ENCODE assay signal across 28 cellular contexts in the genomic region with DNA sequence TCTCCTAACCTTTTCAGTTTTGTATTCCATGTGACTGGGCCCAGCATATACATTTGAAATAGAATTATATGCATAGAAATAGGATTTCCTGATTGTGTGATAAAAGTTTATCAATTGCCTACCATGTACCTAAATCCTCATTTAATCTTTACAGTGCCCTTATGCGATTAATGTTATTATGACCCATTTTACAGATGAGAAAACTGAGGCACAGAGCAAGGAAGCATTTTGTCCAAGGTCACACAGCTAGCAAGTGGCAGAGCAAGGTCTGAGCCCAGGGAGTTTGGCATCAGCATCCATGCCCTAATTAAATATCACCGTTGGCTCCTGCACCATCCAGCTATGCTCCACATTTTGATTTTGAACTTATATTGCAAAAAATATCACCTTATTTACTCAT. TPM values are rescaled to one million over a fixed set of nuclear protein-coding genes. Genes with fewer than 3 reads are reported as not detected.
"Had no signal": no experiment of that assay in that cellular context is flagged by ENCODE, and none has a peak within 500 bp of the region (broad histone marks: within the 10 kb centered on the region; RNA-seq: fewer than 3 reads in every experiment).

No MANE protein-coding gene starts in this region.

- DNase-seq: stimulated activated CD4-positive, alpha-beta T cell treated with anti-CD3 and anti-CD28 coated beads, Interleukin-2, amount 100 ng/mL, for 48 hours; stimulated activated CD4-positive, alpha-beta T cell treated with anti-CD3 and anti-CD28 coated beads, Interleukin-4, amount 100 ng/mL, for 1 hour; stimulated activated CD4-positive, alpha-beta T cell treated with anti-CD3 and anti-CD28 coated beads, Interleukin-4, amount 100 ng/mL, for 24 hours; stimulated activated CD4-positive, alpha-beta T cell treated with anti-CD3 and anti-CD28 coated beads, Interleukin-4, amount 100 ng/mL, for 4 hours; stimulated activated CD8-positive, alpha-beta memory T cell treated with anti-CD3 and anti-CD28 coated beads, Interleukin-4, amount 100 ng/mL, for 48 hours; stimulated activated naive B cell treated with anti-CD40 and anti-IgM and Interleukin-4, amounts not matched to agents 10 μg/mL and 1 μg/mL and 100 μg/mL, for 72 hours; stimulated activated naive CD4-positive, alpha-beta T cell; stimulated activated naive CD4-positive, alpha-beta T cell treated with Interleukin-2 at 50 U/mL for 16 hours; stimulated activated naive CD8-positive, alpha-beta T cell treated with anti-CD3 and anti-CD28 coated beads, Interleukin-15, amount 100 ng/mL, for 72 hours; stimulated activated naive CD8-positive, alpha-beta T cell treated with anti-CD3 and anti-CD28 coated beads, Interleukin-15, Interleukin-2, amounts not matched to agents 100 U/mL and 50 U/mL, for 24 hours; stomach; substantia nigra; testis; thyroid gland; tibial artery; transverse colon; upper lobe of left lung; upper lobe of right lung; uterus had no signal

- H3K4me1 ChIP-seq: stomach, testis, tibial artery, tibial nerve, transverse colon, upper lobe of right lung, uterus, vagina had no signal

- FAIRE-seq: urothelium cell line had no signal

- H3K9me3 ChIP-seq: suprapubic skin, testis, thoracic aorta, thyroid gland, tibial artery, transverse colon, upper lobe of left lung, upper lobe of right lung, uterus, vagina had no signal

- H3K27me3 ChIP-seq: stomach, suprapubic skin, testis, thyroid gland, tibial artery, tibial nerve, transverse colon, upper lobe of left lung, upper lobe of right lung, uterus, vagina had no signal

- ATAC-seq: stimulated activated memory B cell treated with anti-CD40 and anti-IgM and Interleukin-4, amounts not matched to agents 10 μg/mL and 1 μg/mL and 100 μg/mL, for 72 hours; stimulated activated naive B cell treated with anti-CD40 and anti-IgM and Interleukin-4, amounts not matched to agents 10 μg/mL and 1 μg/mL and 100 μg/mL, for 72 hours; stimulated activated naive CD8-positive, alpha-beta T cell treated with anti-CD3 and anti-CD28 coated beads, Interleukin-15, amount 100 ng/mL, for 72 hours; stimulated activated naive CD8-positive, alpha-beta T cell treated with anti-CD3 and anti-CD28 coated beads, Interleukin-15, Interleukin-2, amounts not matched to agents 100 U/mL and 50 U/mL, for 24 hours; upper lobe of right lung had no signal

- H3K27ac ChIP-seq: stomach, suprapubic skin, testis, thoracic aorta, thyroid gland, tibial artery, tibial nerve, transverse colon, upper lobe of left lung, upper lobe of right lung, uterus, vagina had no signal

- H3K36me3 ChIP-seq: stomach, suprapubic skin, thoracic aorta, thyroid gland, tibial artery, tibial nerve, transverse colon, upper lobe of left lung, upper lobe of right lung, uterus, vagina had no signal

- H3K4me3 ChIP-seq: stomach, suprapubic skin, testis, thoracic aorta, thyroid gland, tibial artery, tibial nerve, transverse colon, upper lobe of left lung, upper lobe of right lung, uterus, vagina had no signal

RNA-seq across cellular contexts. Expression of gene PAX1, which starts 28.2 kb away (rescaled TPM):
- total RNA-seq: stomach, temporal lobe, testis, thoracic aorta, tibial nerve, transverse colon, upper lobe of right lung, ureter, urinary bladder, uterus, vagina had no signal
- polyA plus RNA-seq: stomach, urinary bladder had no signal
